In genomic region chr6:2103644-2104523, GRCh38 we compare ENCODE assay signal across 8 cellular contexts.
DNase-seq lines count a peak whose midpoint lies in the region; ATAC-seq and TF ChIP-seq lines count a peak whose summit lies in the region.

No MANE protein-coding gene starts in this region.

- TF ChIP-seq CTCF in RWPE1 (conservative IDR thresholded peaks at IDR 0.05; ENCODE audit: low read depth): peak; percentile 61; the same call in 1 of the 2 replicates
- TF ChIP-seq CTCF in endothelial cell (IDR thresholded peaks at IDR 0.05; ENCODE audit: unreplicated experiment): peak; percentile 1

- no peak overlapping the region for H3K27ac Mint-ChIP-seq in endothelial cell (ENCODE audit: unreplicated experiment)

- H3K27me3 Mint-ChIP-seq in endothelial cell (ENCODE audit: unreplicated experiment): peaks cover 2% of the 10 kb centered on the region

- POLR2A ChIA-PET in RWPE1 (lab: Yijun Ruan, JAX; ENCODE audit: low non-redundant PET): no interaction called here

- no peaks in the 10 kb centered on the region for H3K9me3 Mint-ChIP-seq in endothelial cell (ENCODE audit: unreplicated experiment)

- H3K27ac ChIP-seq in RWPE1: no peak overlapping the region

- peaks cover 10% of the 10 kb centered on the region for H3K4me1 Mint-ChIP-seq in endothelial cell (ENCODE audit: unreplicated experiment)

- no peak overlapping the region for H3K4me3 Mint-ChIP-seq in endothelial cell (ENCODE audit: unreplicated experiment)

- ATAC-seq in GM21447 (IDR thresholded peaks at IDR 0.05; ENCODE audit: unreplicated experiment): no peak
- ATAC-seq in GM18519 (IDR thresholded peaks at IDR 0.05; ENCODE audit: low FRiP score, unreplicated experiment): no peak

- CTCF ChIA-PET in RWPE1 (lab: Yijun Ruan, JAX): interaction anchor here (0.6 to 1.4 kb wide), 19 partner anchors 9 to 530 kb away, joined by 3 to 17 read pairs (median 4); partner anchors contain the start of gene FOXC1

- DNase-seq in EL: peak; percentile 59
- peak; percentile 16 for DNase-seq in HuH-7.5 (ENCODE audit: low spot score)
- peak; percentile 45 for DNase-seq in RWPE1 (ENCODE audit: low spot score)
- DNase-seq in endothelial cell (ENCODE audit: low spot score): no peak
- DNase-seq in myocyte (ENCODE audit: low read depth): peak; percentile 66
- no peak for DNase-seq in GOT3 (lab: John Stamatoyannopoulos, UW)

- no peaks in the 10 kb centered on the region for H3K36me3 Mint-ChIP-seq in endothelial cell (ENCODE audit: low read depth, unreplicated experiment)

Comparison
In these comparisons a context has a peak if more than half of its experiments do, and no peak if none do; other contexts are left out.
1. DNase-seq: peak in EL (single experiment), HuH-7.5 (single experiment), RWPE1 (single experiment) and myocyte (single experiment); none in endothelial cell (single experiment) and GOT3 (single experiment).